In the genomic region with DNA sequence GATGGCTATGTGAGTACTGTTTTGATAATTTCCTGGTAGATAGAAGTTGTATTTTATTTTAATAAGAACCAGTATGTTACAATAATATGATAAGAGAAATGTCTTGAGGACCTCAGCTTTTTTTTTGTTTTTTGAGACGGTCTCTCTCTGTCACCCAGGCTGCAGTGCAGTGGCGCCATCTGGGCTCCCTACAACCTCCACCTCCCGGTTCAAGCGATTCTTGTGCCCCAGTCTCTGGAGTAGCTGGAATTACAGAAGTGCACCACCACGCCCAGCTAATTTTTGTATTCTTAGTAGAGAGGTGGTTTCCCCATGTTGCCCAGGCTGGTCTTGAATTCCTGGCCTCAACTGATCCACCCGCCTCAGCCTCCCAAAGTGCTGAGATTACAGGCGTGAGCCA, we compare ENCODE assay signal across 23 cellular contexts.
"Had no signal": no experiment of that assay in that cellular context is flagged by ENCODE, and none has a peak within 500 bp of the region (broad histone marks: within the 10 kb centered on the region; RNA-seq: fewer than 3 reads in every experiment).

No MANE protein-coding gene starts in this region.

- H3K9me3 ChIP-seq: ascending aorta, lower lobe of right lung, right lobe of liver, tibial artery had no signal

- H3K4me3 ChIP-seq: ascending aorta, lower lobe of right lung, right lobe of liver, skin epidermis, tibial artery had no signal

- DNase-seq: activated CD4-positive, alpha-beta memory T cell treated with anti-CD3 and anti-CD28 coated beads, Interleukin-2, amount 10 ng/mL, durations not matched to agents 7 days and 5 days; activated CD4-positive, alpha-beta T cell treated with anti-CD3 and anti-CD28 coated beads, Interleukin-2, amount 10 ng/mL, durations not matched to agents 24 days and 14 days; activated gamma-delta T cell; activated T-cell treated with anti-CD3 and anti-CD28 coated beads, Interleukin-2, amount 50 U/mL, for 72 hours; brain microvascular endothelial cell; caudate nucleus; dermis blood vessel endothelial cell; effector CD8-positive, alpha-beta T cell; lower lobe of right lung; naive thymus-derived CD4-positive, alpha-beta T cell; posterior cingulate gyrus; right lobe of liver; stimulated activated CD4-positive, alpha-beta T cell treated with anti-CD3 and anti-CD28 coated beads, Interleukin-1b, Interleukin-23, amount 100 ng/mL, for 48 hours; stimulated activated naive CD8-positive, alpha-beta T cell treated with anti-CD3 and anti-CD28 coated beads, Interleukin-15, amount 100 ng/mL, for 72 hours; T-helper 17 cell; tibial artery had no signal

- H3K36me3 Mint-ChIP-seq: activated naive CD4-positive, alpha-beta T cell treated with anti-CD3 and anti-CD28 coated beads, Interleukin-2, amount 50 U/mL, for 24 hours; naive thymus-derived CD4-positive, alpha-beta T cell had no signal

- H3K27ac Mint-ChIP-seq: activated CD4-positive, alpha-beta memory T cell treated with anti-CD3 and anti-CD28 coated beads, Interleukin-2, amount 10 ng/mL, durations not matched to agents 7 days and 5 days; activated CD4-positive, alpha-beta T cell treated with anti-CD3 and anti-CD28 coated beads, Interleukin-2, amount 10 ng/mL, durations not matched to agents 24 days and 14 days; activated naive CD4-positive, alpha-beta T cell treated with anti-CD3 and anti-CD28 coated beads, Interleukin-2, amount 50 U/mL, for 24 hours; activated T-cell treated with anti-CD3 and anti-CD28 coated beads, Interleukin-2, amount 50 U/mL, for 72 hours; naive thymus-derived CD4-positive, alpha-beta T cell; stimulated activated naive CD8-positive, alpha-beta T cell treated with anti-CD3 and anti-CD28 coated beads, Interleukin-15, amount 100 ng/mL, for 72 hours; T-helper 17 cell had no signal

- H3K27ac ChIP-seq: ascending aorta, brain microvascular endothelial cell, lower lobe of right lung, right lobe of liver, skin epidermis, tibial artery had no signal

- ATAC-seq: activated CD4-positive, CD25-positive, alpha-beta regulatory T cell treated with anti-CD3 and anti-CD28 coated beads, Interleukin-2, amount 50 U/mL, for 24 hours; activated T-cell treated with anti-CD3 and anti-CD28 coated beads, Interleukin-2, amount 50 U/mL, for 72 hours; esophagus mucosa; left lobe of liver; lower lobe of right lung; naive thymus-derived CD4-positive, alpha-beta T cell; right lobe of liver; stimulated activated naive CD8-positive, alpha-beta T cell treated with anti-CD3 and anti-CD28 coated beads, Interleukin-15, amount 100 ng/mL, for 72 hours; T-helper 17 cell had no signal

- H3K4me1 ChIP-seq: ascending aorta, lower lobe of right lung, right lobe of liver, tibial artery had no signal

- H3K27me3 Mint-ChIP-seq: activated CD4-positive, alpha-beta memory T cell treated with anti-CD3 and anti-CD28 coated beads, Interleukin-2, amount 10 ng/mL, durations not matched to agents 7 days and 5 days; activated CD4-positive, alpha-beta T cell treated with anti-CD3 and anti-CD28 coated beads, Interleukin-2, amount 10 ng/mL, durations not matched to agents 24 days and 14 days; activated naive CD4-positive, alpha-beta T cell treated with anti-CD3 and anti-CD28 coated beads, Interleukin-2, amount 50 U/mL, for 24 hours; naive thymus-derived CD4-positive, alpha-beta T cell; stimulated activated naive CD8-positive, alpha-beta T cell treated with anti-CD3 and anti-CD28 coated beads, Interleukin-15, amount 100 ng/mL, for 72 hours; T-helper 17 cell had no signal

- H3K27me3 ChIP-seq: ascending aorta, brain microvascular endothelial cell, right lobe of liver, tibial artery had no signal

- H3K4me1 Mint-ChIP-seq: activated CD4-positive, alpha-beta memory T cell treated with anti-CD3 and anti-CD28 coated beads, Interleukin-2, amount 10 ng/mL, durations not matched to agents 7 days and 5 days; activated CD4-positive, alpha-beta T cell treated with anti-CD3 and anti-CD28 coated beads, Interleukin-2, amount 10 ng/mL, durations not matched to agents 24 days and 14 days; activated naive CD4-positive, alpha-beta T cell treated with anti-CD3 and anti-CD28 coated beads, Interleukin-2, amount 50 U/mL, for 24 hours; naive thymus-derived CD4-positive, alpha-beta T cell; stimulated activated naive CD8-positive, alpha-beta T cell treated with anti-CD3 and anti-CD28 coated beads, Interleukin-15, amount 100 ng/mL, for 72 hours; T-helper 17 cell had no signal

- H3K4me3 Mint-ChIP-seq: activated CD4-positive, alpha-beta memory T cell treated with anti-CD3 and anti-CD28 coated beads, Interleukin-2, amount 10 ng/mL, durations not matched to agents 7 days and 5 days; activated CD4-positive, alpha-beta T cell treated with anti-CD3 and anti-CD28 coated beads, Interleukin-2, amount 10 ng/mL, durations not matched to agents 24 days and 14 days; activated naive CD4-positive, alpha-beta T cell treated with anti-CD3 and anti-CD28 coated beads, Interleukin-2, amount 50 U/mL, for 24 hours; activated T-cell treated with anti-CD3 and anti-CD28 coated beads, Interleukin-2, amount 50 U/mL, for 72 hours; naive thymus-derived CD4-positive, alpha-beta T cell; neural crest cell; stimulated activated naive CD8-positive, alpha-beta T cell treated with anti-CD3 and anti-CD28 coated beads, Interleukin-15, amount 100 ng/mL, for 72 hours; T-helper 17 cell had no signal

- H3K36me3 ChIP-seq: ascending aorta, brain microvascular endothelial cell, lower lobe of right lung, right lobe of liver, tibial artery had no signal

- H3K9me3 Mint-ChIP-seq: activated CD4-positive, alpha-beta T cell treated with anti-CD3 and anti-CD28 coated beads, Interleukin-2, amount 10 ng/mL, durations not matched to agents 24 days and 14 days; activated naive CD4-positive, alpha-beta T cell treated with anti-CD3 and anti-CD28 coated beads, Interleukin-2, amount 50 U/mL, for 24 hours; neural crest cell had no signal
